ENCODE assay signal across 15 cellular contexts in the genomic region with DNA sequence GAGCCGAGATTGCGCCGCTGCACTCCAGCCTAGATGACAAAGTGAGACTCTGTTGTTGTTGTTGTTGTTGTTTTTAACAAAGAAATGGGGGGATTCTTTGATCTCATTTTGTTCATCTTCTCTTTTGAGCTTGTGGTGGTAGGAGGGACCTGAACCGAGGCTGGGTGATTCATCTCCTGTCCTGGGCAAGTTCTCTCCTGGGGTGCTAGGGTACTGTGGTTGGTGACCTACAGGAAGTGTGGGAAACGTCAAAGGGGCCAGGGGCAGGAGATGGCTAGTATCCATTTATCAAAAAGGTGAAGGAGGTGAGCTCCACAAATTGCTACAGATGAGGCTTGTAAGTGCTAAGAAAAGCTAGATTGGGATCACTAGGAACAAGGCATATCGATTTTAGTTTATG. TPM values are rescaled to one million over a fixed set of nuclear protein-coding genes. Genes with fewer than 3 reads are reported as not detected.
A peak's percentile ranks its signal among the peaks of the same experiment; 100 is the strongest.
DNase-seq lines count a peak whose midpoint lies in the region; ATAC-seq, FAIRE-seq and TF ChIP-seq lines count a peak whose summit lies in the region.
"Had no signal": no experiment of that assay in that cellular context is flagged by ENCODE, and none has a peak within 500 bp of the region (broad histone marks: within the 10 kb centered on the region; RNA-seq: fewer than 3 reads in every experiment).

No MANE protein-coding gene starts in this region.

- H3K27me3 Mint-ChIP-seq in CD14-positive monocyte (ENCODE audit: low read depth in 3 of 3) (peaks cover 0 to 2% (median 2%) of the 10 kb centered on the region in 3 donors), immature natural killer cell (ENCODE audit: low read depth in 3 of 3) (peaks cover 0 to 3% (median 0%) of the 10 kb centered on the region in 3 donors)
- no peaks in the 10 kb centered on the region for H3K27me3 Mint-ChIP-seq in activated T-helper 1 cell treated with anti-CD3 and anti-CD28 coated beads, Interleukin-12 subunit alpha, Interleukin-12 subunit beta, Interleukin-2, Interleukin-4 antibody, amounts not matched to agents 30 ng/mL and 10 ng/mL and 1 ng/mL, durations not matched to agents 14 hours and 24 hours and 36 hours (ENCODE audit: insufficient read depth)

- H3K36me3 Mint-ChIP-seq in CD14-positive monocyte (peaks cover 30 to 44% of the 10 kb centered on the region in 2 donors), immature natural killer cell (peaks cover 0 to 10% (median 0%) of the 10 kb centered on the region in 3 donors)
- H3K36me3 Mint-ChIP-seq in activated T-helper 1 cell treated with anti-CD3 and anti-CD28 coated beads, Interleukin-12 subunit alpha, Interleukin-12 subunit beta, Interleukin-2, Interleukin-4 antibody, amounts not matched to agents 30 ng/mL and 10 ng/mL and 1 ng/mL, durations not matched to agents 14 hours and 24 hours and 36 hours (ENCODE audit: low read depth), result peaks cover 17% of the 10 kb centered on the region

- H3K4me3 ChIP-seq in colonic mucosa, result no peak overlapping the region
- H3K4me3 ChIP-seq: SJCRH30, thoracic aorta had no signal

- no peaks in the 10 kb centered on the region for H3K36me3 ChIP-seq in colonic mucosa
- H3K36me3 ChIP-seq: SJCRH30, thoracic aorta had no signal

- H3K4me3 Mint-ChIP-seq in CD14-positive monocyte (peak overlapping the region in 1 of 2 donors; percentile 57), immature natural killer cell (peak overlapping the region in 1 of 5 donors; percentile 12)
- H3K4me3 Mint-ChIP-seq in activated T-helper 1 cell treated with anti-CD3 and anti-CD28 coated beads, Interleukin-12 subunit alpha, Interleukin-12 subunit beta, Interleukin-2, Interleukin-4 antibody, amounts not matched to agents 30 ng/mL and 10 ng/mL and 1 ng/mL, durations not matched to agents 14 hours and 24 hours and 36 hours, result peak overlapping the region; percentile 19

- H3K9ac ChIP-seq in colonic mucosa (ENCODE audit: low read depth in 2 of 2, low read length in 2 of 2), result no peak overlapping the region

- intact Hi-C loops in CD14-positive monocyte (cut with micrococcal nuclease) (no loop called here), colonic mucosa (cut with DNase I) (no loop called here)
- intact Hi-C loops in activated T-helper 1 cell treated with anti-CD3 and anti-CD28 coated beads, Interleukin-12 subunit alpha, Interleukin-12 subunit beta, Interleukin-2, Interleukin-4 antibody, amounts not matched to agents 30 ng/mL and 10 ng/mL and 1 ng/mL, durations not matched to agents 14 hours and 24 hours and 36 hours (cut with micrococcal nuclease), result no loop called here

- no peak for FAIRE-seq in HTR-8/SVneo (lab: Jason Lieb, UNC)
- FAIRE-seq: colon, GM12891 had no signal

- H3K9me3 Mint-ChIP-seq in CD14-positive monocyte, result peaks cover 0 to 4% (median 0%) of the 10 kb centered on the region in 7 donors
- H3K9me3 Mint-ChIP-seq in activated T-helper 1 cell treated with anti-CD3 and anti-CD28 coated beads, Interleukin-12 subunit alpha, Interleukin-12 subunit beta, Interleukin-2, Interleukin-4 antibody, amounts not matched to agents 30 ng/mL and 10 ng/mL and 1 ng/mL, durations not matched to agents 14 hours and 24 hours and 36 hours, result no peaks in the 10 kb centered on the region
- no peaks in the 10 kb centered on the region for H3K9me3 Mint-ChIP-seq in immature natural killer cell

- peaks cover 2% of the 10 kb centered on the region for H3K4me1 ChIP-seq in colonic mucosa

- peak; percentile 75 for DNase-seq in CD14-positive monocyte (ENCODE audit: low spot score)
- peak; percentile 71 for DNase-seq in HT1080 (ENCODE audit: low read depth)
- DNase-seq in activated T-helper 1 cell treated with anti-CD3 and anti-CD28 coated beads, Interleukin-12 subunit alpha, Interleukin-12 subunit beta, Interleukin-2, Interleukin-4 antibody, amounts not matched to agents 30 ng/mL and 10 ng/mL and 1 ng/mL, durations not matched to agents 14 hours and 24 hours and 36 hours (ENCODE audit: low spot score), result peak; percentile 24
- peak in 2 of 3 donors; percentile 20 to 23 for DNase-seq in immature natural killer cell
- no peak for DNase-seq in colonic mucosa
- no peak for DNase-seq in cortex of kidney (lab: John Stamatoyannopoulos, UW)
- no peak for DNase-seq in HTR-8/SVneo (ENCODE audit: insufficient read length, low spot score)
- DNase-seq: activated CD8-positive, alpha-beta memory T cell treated with anti-CD3 and anti-CD28 coated beads, Interleukin-2, amount 50 U/mL, for 4 hours; C1 segment of cervical spinal cord; NCI-H2171 had no signal

- ATAC-seq in HG02981 (IDR thresholded peaks at IDR 0.05; ENCODE audit: unreplicated experiment), result no peak

- no peaks in the 10 kb centered on the region for H3K9me3 ChIP-seq in colonic mucosa
- H3K9me3 ChIP-seq: SJCRH30, thoracic aorta had no signal

- no peak for TF ChIP-seq CTCF in CD14-positive monocyte (IDR thresholded peaks at IDR 0.05)
- no peak for TF ChIP-seq CTCF in colonic mucosa (IDR thresholded peaks at IDR 0.05)

- no peaks in the 10 kb centered on the region for H3K27me3 ChIP-seq in colonic mucosa
- H3K27me3 ChIP-seq: SJCRH30 had no signal

- H3K27ac Mint-ChIP-seq in CD14-positive monocyte (peak overlapping the region in 6 of 7 donors; percentile 56 to 92 (median 74)), immature natural killer cell (peak overlapping the region in 5 of 6 donors; percentile 51 to 87 (median 86))
- H3K27ac Mint-ChIP-seq in activated T-helper 1 cell treated with anti-CD3 and anti-CD28 coated beads, Interleukin-12 subunit alpha, Interleukin-12 subunit beta, Interleukin-2, Interleukin-4 antibody, amounts not matched to agents 30 ng/mL and 10 ng/mL and 1 ng/mL, durations not matched to agents 14 hours and 24 hours and 36 hours, result peak overlapping the region; percentile 64

- H3K4me1 Mint-ChIP-seq in CD14-positive monocyte, result peaks cover 89% of the 10 kb centered on the region
- H3K4me1 Mint-ChIP-seq in activated T-helper 1 cell treated with anti-CD3 and anti-CD28 coated beads, Interleukin-12 subunit alpha, Interleukin-12 subunit beta, Interleukin-2, Interleukin-4 antibody, amounts not matched to agents 30 ng/mL and 10 ng/mL and 1 ng/mL, durations not matched to agents 14 hours and 24 hours and 36 hours (ENCODE audit: low read depth), result peaks cover 60% of the 10 kb centered on the region
- H3K4me1 Mint-ChIP-seq in immature natural killer cell, result peaks cover 32 to 44% of the 10 kb centered on the region in 2 donors

- H3K27ac ChIP-seq in colonic mucosa, result no peak overlapping the region
- H3K27ac ChIP-seq: SJCRH30, thoracic aorta had no signal

RNA-seq across cellular contexts. Expression of a gene that starts 14.3 kb away (rescaled TPM):
- polyA plus RNA-seq in CD14-positive monocyte, result 10 to 100 TPM; 14.2 to 18.7 TPM
- 13.4 and 15.8 TPM in 2 replicates for total RNA-seq in HT1080 (2014; rRNA removed; shearing (Covaris generic))
- polyA plus RNA-seq in HT1080 (2015; cell fraction: cytosol; rRNA removed), result 16.0 and 17.2 TPM in 2 replicates
- polyA plus RNA-seq in HT1080 (2015; cell fraction: nucleus; rRNA removed), result 15.5 and 22.0 TPM in 2 replicates
- 25.0 and 27.1 TPM in 2 replicates for total RNA-seq in activated T-helper 1 cell treated with anti-CD3 and anti-CD28 coated beads, Interleukin-12 subunit alpha, Interleukin-12 subunit beta, Interleukin-2, Interleukin-4 antibody, amounts not matched to agents 30 ng/mL and 10 ng/mL and 1 ng/mL, durations not matched to agents 14 hours and 24 hours and 36 hours
- polyA plus RNA-seq in immature natural killer cell, result 10 to 100 TPM; 20.8 to 23.9 (median 23.1) TPM
- 10 to 100 TPM; 10.1 to 23.1 TPM for total RNA-seq in colonic mucosa

RNA-seq across cellular contexts. Expression of a gene that starts 42.3 kb away (rescaled TPM):
- polyA plus RNA-seq in CD14-positive monocyte, result under 1 TPM in 1 of 2 donors, not detected in 1; 0.08 TPM
- total RNA-seq in HT1080 (2014; rRNA removed; shearing (Covaris generic)), result 0.90 and 1.8 TPM in 2 replicates
- polyA plus RNA-seq in HT1080 (2015; cell fraction: cytosol; rRNA removed), result 1.1 and 1.6 TPM in 2 replicates
- polyA plus RNA-seq in HT1080 (2015; cell fraction: nucleus; rRNA removed), result 1.6 and 4.9 TPM in 2 replicates
- 2.0 and 3.5 TPM in 2 replicates for total RNA-seq in activated T-helper 1 cell treated with anti-CD3 and anti-CD28 coated beads, Interleukin-12 subunit alpha, Interleukin-12 subunit beta, Interleukin-2, Interleukin-4 antibody, amounts not matched to agents 30 ng/mL and 10 ng/mL and 1 ng/mL, durations not matched to agents 14 hours and 24 hours and 36 hours
- not detected for polyA plus RNA-seq in immature natural killer cell
- 10 to 100 TPM in 1 of 2 donors, 1 to 10 TPM in 1; 4.9 to 24.9 TPM for total RNA-seq in colonic mucosa

Comparison
In these comparisons a context has a peak if more than half of its experiments do, and no peak if none do; other contexts are left out.
1. DNase-seq: peak in CD14-positive monocyte (single experiment), HT1080 (single experiment), activated T-helper 1 cell treated with anti-CD3 and anti-CD28 coated beads, Interleukin-12 subunit alpha, Interleukin-12 subunit beta, Interleukin-2, Interleukin-4 antibody, amounts not matched to agents 30 ng/mL and 10 ng/mL and 1 ng/mL, durations not matched to agents 14 hours and 24 hours and 36 hours (single experiment) and immature natural killer cell (2 of 3); none in colonic mucosa (single experiment), cortex of kidney (single experiment) and HTR-8/SVneo (single experiment).
2. Peak in every context shown above with its lines, with median percentiles within 50 percentile points of each other: H3K27ac Mint-ChIP-seq.